ENCODE assay signal across 14 cellular contexts in genomic region chr2:20496942-20497341, GRCh38. TPM values are rescaled to one million over a fixed set of nuclear protein-coding genes. Genes with fewer than 3 reads are reported as not detected.
DNase-seq lines count a peak whose midpoint lies in the region; ATAC-seq and TF ChIP-seq lines count a peak whose summit lies in the region.
"Had no signal": no experiment of that assay in that cellular context is flagged by ENCODE, and none has a peak within 500 bp of the region (broad histone marks: within the 10 kb centered on the region; RNA-seq: fewer than 3 reads in every experiment).

No MANE protein-coding gene starts in this region.

- ATAC-seq in PC-3 (no peak), GM21529 (IDR thresholded peaks at IDR 0.05; ENCODE audit: unreplicated experiment) (no peak)
- peak; percentile 26 for ATAC-seq in stimulated activated memory B cell treated with anti-CD40 and anti-IgM and Interleukin-4, amounts not matched to agents 10 μg/mL and 1 μg/mL and 100 μg/mL, for 72 hours
- ATAC-seq: CD8-positive, alpha-beta T cell had no signal

- H3K79me1 ChIP-seq in neuronal stem cell (ENCODE audit: low read depth, low read length) = no peaks in the 10 kb centered on the region

- no peaks in the 10 kb centered on the region for H3K36me3 Mint-ChIP-seq in stimulated activated memory B cell treated with anti-CD40 and anti-IgM and Interleukin-4, amounts not matched to agents 10 μg/mL and 1 μg/mL and 100 μg/mL, for 72 hours
- H3K36me3 Mint-ChIP-seq: CD8-positive, alpha-beta T cell had no signal

- no peaks in the 10 kb centered on the region for H3F3A ChIP-seq in PC-3 (ENCODE audit: low read length, unreplicated experiment)

- TF ChIP-seq CTCF in PC-3 (conservative IDR thresholded peaks at IDR 0.05; ENCODE audit: low read depth, low read length) = no peak

- H2AFZ ChIP-seq in PC-3 (ENCODE audit: low read length) = no peak overlapping the region
- no peak overlapping the region for H2AFZ ChIP-seq in neuronal stem cell (ENCODE audit: low read length)

- no peak overlapping the region for H3K4me3 ChIP-seq in PC-3 (ENCODE audit: low read length)
- no peak overlapping the region for H3K4me3 ChIP-seq in neuronal stem cell (ENCODE audit: low read length in 2 of 2)
- H3K4me3 ChIP-seq: BLaER1, MG63 had no signal

- H3K4me1 Mint-ChIP-seq in stimulated activated memory B cell treated with anti-CD40 and anti-IgM and Interleukin-4, amounts not matched to agents 10 μg/mL and 1 μg/mL and 100 μg/mL, for 72 hours = no peaks in the 10 kb centered on the region

- H3K4ac ChIP-seq in neuronal stem cell (ENCODE audit: low read length) = no peak overlapping the region

- H4K8ac ChIP-seq in neuronal stem cell (ENCODE audit: low read depth, low read length) = no peak overlapping the region

- peaks cover 29% of the 10 kb centered on the region for H3K4me1 ChIP-seq in PC-3 (ENCODE audit: insufficient read depth, low read length)
- peaks cover 10 to 22% of the 10 kb centered on the region in 2 donors for H3K4me1 ChIP-seq in neuronal stem cell (ENCODE audit: control insufficient read depth in 2 of 2, insufficient read depth in 1 of 2, low read depth in 1 of 2, low read length in 2 of 2)

- WGBS in neuronal stem cell (ENCODE audit: extremely low coverage in 2 of 2, insufficient read length in 2 of 2, insufficient replicate concordance in 1 of 2), 2 donors = no CpG with 5 or more reads among the region's 11 CpGs

- intact Hi-C loops in PC-3 (cut with micrococcal nuclease) = no loop called here

- no peaks in the 10 kb centered on the region for H3K9me3 ChIP-seq in PC-3 (ENCODE audit: low read length)
- no peaks in the 10 kb centered on the region for H3K9me3 ChIP-seq in neuronal stem cell (replicated peaks in 1 of 2; ENCODE audit: control insufficient read depth in 2 of 2, insufficient read depth in 1 of 2, low read depth in 1 of 2, low read length in 2 of 2)
- H3K9me3 ChIP-seq: BLaER1, MG63 had no signal

- H3K9me2 ChIP-seq in PC-3 (replicated peaks; ENCODE audit: low read length) = no peaks in the 10 kb centered on the region

- no peak overlapping the region for H2BK12ac ChIP-seq in neuronal stem cell (ENCODE audit: low read length)

- no peak overlapping the region for H3K23ac ChIP-seq in neuronal stem cell (ENCODE audit: low read depth, low read length, poor library complexity)

- no peaks in the 10 kb centered on the region for H3K79me2 ChIP-seq in PC-3 (ENCODE audit: low read length)

- H3K27ac Mint-ChIP-seq in stimulated activated memory B cell treated with anti-CD40 and anti-IgM and Interleukin-4, amounts not matched to agents 10 μg/mL and 1 μg/mL and 100 μg/mL, for 72 hours = no peak overlapping the region
- H3K27ac Mint-ChIP-seq: CD8-positive, alpha-beta T cell had no signal

- H3K36me3 ChIP-seq in PC-3 (ENCODE audit: low read depth, low read length) (no peaks in the 10 kb centered on the region), neuronal stem cell (replicated peaks in 1 of 2; ENCODE audit: control insufficient read depth in 2 of 2, insufficient read depth in 2 of 2, low read length in 2 of 2) (no peaks in the 10 kb centered on the region)
- H3K36me3 ChIP-seq: BLaER1, MG63 had no signal

- no TSS peak for BruUV-seq in PC-3 (replicated peaks; lab: Mats Ljungman, UMichigan)

- peak overlapping the region; percentile 64 for H2BK120ac ChIP-seq in neuronal stem cell (ENCODE audit: low read depth, low read length)

- H3K14ac ChIP-seq in neuronal stem cell (ENCODE audit: low read length) = peak overlapping the region; percentile 31

- H3K4me3 Mint-ChIP-seq in stimulated activated memory B cell treated with anti-CD40 and anti-IgM and Interleukin-4, amounts not matched to agents 10 μg/mL and 1 μg/mL and 100 μg/mL, for 72 hours = no peak overlapping the region
- H3K4me3 Mint-ChIP-seq: CD8-positive, alpha-beta T cell had no signal

- CTCF ChIA-PET in PC-3 (lab: Charles Lee) = interaction anchor here (0.5 kb wide), 1 partner anchor 53 kb away, joined by 3 read pairs; no protein-coding TSS in a partner anchor

- no peaks in the 10 kb centered on the region for H3K27me3 ChIP-seq in PC-3 (ENCODE audit: low read length)
- H3K27me3 ChIP-seq in neuronal stem cell (ENCODE audit: control insufficient read depth in 3 of 3, insufficient read depth in 3 of 3, low read depth in 1 of 3, low read length in 3 of 3) = no peaks in the 10 kb centered on the region
- H3K27me3 ChIP-seq: MG63 had no signal

- DNase-seq in PC-3 = no peak
- DNase-seq in left kidney (ENCODE audit: low read depth, low spot score) = peak; percentile 34
- no peak for DNase-seq in neuronal stem cell (ENCODE audit: low spot score)
- no peak for DNase-seq in AML-193 (lab: John Stamatoyannopoulos, UW)
- DNase-seq in NCI-H146 (lab: John Stamatoyannopoulos, UW) = no peak
- DNase-seq: CD8-positive, alpha-beta T cell; NCI-H1092; NCI-H2227 treated with DMSO at 0.1 percent for 48 hours; NCI-H524; SHP77 had no signal

- H3K9ac ChIP-seq in PC-3 (ENCODE audit: low read length) (no peak overlapping the region), neuronal stem cell (ENCODE audit: low read depth, low read length, poor library complexity) (no peak overlapping the region)
- H3K9ac ChIP-seq: BLaER1 had no signal

- no peak overlapping the region for H2BK5ac ChIP-seq in neuronal stem cell (ENCODE audit: low read length)

- H3K9me3 Mint-ChIP-seq in stimulated activated memory B cell treated with anti-CD40 and anti-IgM and Interleukin-4, amounts not matched to agents 10 μg/mL and 1 μg/mL and 100 μg/mL, for 72 hours = no peaks in the 10 kb centered on the region
- H3K9me3 Mint-ChIP-seq: CD8-positive, alpha-beta T cell had no signal

- peak overlapping the region; percentile 86 for H2AK5ac ChIP-seq in neuronal stem cell (ENCODE audit: low read depth, low read length)

- H3K27ac ChIP-seq in PC-3 (ENCODE audit: low read length) (peak overlapping the region; percentile 54), neuronal stem cell (replicated peaks; ENCODE audit: low read length) (no peak overlapping the region)
- H3K27ac ChIP-seq: BLaER1 had no signal

- peak overlapping the region; percentile 20 for H2BK15ac ChIP-seq in neuronal stem cell (ENCODE audit: low read length)

- POLR2A ChIA-PET in PC-3 (lab: Charles Lee; ENCODE audit: unreplicated experiment) = no interaction called here

- H3K4me2 ChIP-seq in PC-3 (ENCODE audit: low read length) = no peak overlapping the region
- no peak overlapping the region for H3K4me2 ChIP-seq in neuronal stem cell (ENCODE audit: insufficient read depth, low read length, poor library complexity, severe bottlenecking)
- H3K4me2 ChIP-seq: BLaER1 had no signal

- no peaks in the 10 kb centered on the region for H4K20me1 ChIP-seq in PC-3 (ENCODE audit: low read length)
- H4K20me1 ChIP-seq: BLaER1 had no signal

- peaks cover 30% of the 10 kb centered on the region for H3K27me3 Mint-ChIP-seq in stimulated activated memory B cell treated with anti-CD40 and anti-IgM and Interleukin-4, amounts not matched to agents 10 μg/mL and 1 μg/mL and 100 μg/mL, for 72 hours

- H3K18ac ChIP-seq in neuronal stem cell (ENCODE audit: low read length) = peak overlapping the region; percentile 44

- no peak overlapping the region for H4K91ac ChIP-seq in neuronal stem cell (ENCODE audit: low read depth, low read length, poor library complexity)

RNA-seq across cellular contexts. Expression of gene RHOB, which starts 50.1 kb away (rescaled TPM):
- 88.5 and 108 TPM in 2 replicates for total RNA-seq in PC-3 (2014; rRNA removed)
- polyA plus RNA-seq in neuronal stem cell (2013, experiment 1 of 2) = 20.4 TPM
- 19.9 TPM for polyA plus RNA-seq in neuronal stem cell (2013, experiment 2 of 2)
